14 cellular contexts compared by ENCODE assay signal in genomic region chr13:35892837-35893814, GRCh38.
A peak's percentile ranks its signal among the peaks of the same experiment; 100 is the strongest.
DNase-seq lines count a peak whose midpoint lies in the region; ATAC-seq, FAIRE-seq and TF ChIP-seq lines count a peak whose summit lies in the region.
"Had no signal": no experiment of that assay in that cellular context is flagged by ENCODE, and none has a peak within 500 bp of the region (broad histone marks: within the 10 kb centered on the region; RNA-seq: fewer than 3 reads in every experiment).

No MANE protein-coding gene starts in this region.

- peak overlapping the region; percentile 29; the same call in 1 of the 2 replicates for H2BK20ac ChIP-seq in H1 (ENCODE audit: low read length)

- TF ChIP-seq EP300 in HepG2 (IDR thresholded peaks at IDR 0.05; ENCODE audit: low read depth in 2 of 2, low read length in 2 of 2) = no peak
- no peak for TF ChIP-seq EP300 in HepG2 (CRISPR knock-in tag; IDR thresholded peaks at IDR 0.05; ENCODE audit: borderline replicate concordance)
- TF ChIP-seq EP300 in H1 (IDR thresholded peaks at IDR 0.05; ENCODE audit: borderline replicate concordance in 1 of 2, low read depth in 2 of 2, low read length in 2 of 2) = no peak

- H2BK15ac ChIP-seq in H1 (ENCODE audit: low read length) = no peak overlapping the region

- H3K4me1 ChIP-seq in liver (ENCODE audit: control insufficient read depth in 4 of 4, insufficient read depth in 4 of 4, low read length in 3 of 4) (peaks cover 0 to 25% (median 16%) of the 10 kb centered on the region in 4 donors), HepG2 (ENCODE audit: insufficient read depth, low read length) (no peaks in the 10 kb centered on the region), H1 (replicated peaks in 1 of 4; ENCODE audit: control insufficient read depth in 3 of 4, insufficient read depth in 4 of 4, low read length in 3 of 4) (peaks cover 0 to 3% (median 1%) of the 10 kb centered on the region in 4 experiments; a peak in 3 of 7 replicates)
- H3K4me1 ChIP-seq in CD4-positive, alpha-beta memory T cell (ENCODE audit: insufficient read depth, low read length) = no peaks in the 10 kb centered on the region
- H3K4me1 ChIP-seq: HAP-1 had no signal

- H3K4me3 ChIP-seq in liver (ENCODE audit: low read depth in 1 of 3, low read length in 3 of 3) (peak overlapping the region in 2 of 3 donors; percentile 3 to 47), HepG2 (replicated peaks in 1 of 3; ENCODE audit: insufficient read depth in 1 of 3, low read depth in 2 of 3, low read length in 3 of 3) (no peak overlapping the region), H1 (ENCODE audit: extremely low read depth in 1 of 4, insufficient read depth in 2 of 4, low read depth in 3 of 4, low read length in 4 of 4) (no peak overlapping the region)
- H3K4me3 ChIP-seq in CD4-positive, alpha-beta memory T cell (ENCODE audit: low read length in 2 of 2) = no peak overlapping the region
- H3K4me3 ChIP-seq: GM12878, HAP-1 had no signal

- H4K91ac ChIP-seq in H1 (replicated peaks; ENCODE audit: insufficient read length, low read length) = no peak overlapping the region

- H2AK5ac ChIP-seq in H1 (ENCODE audit: low read depth, low read length) = no peak overlapping the region

- no peak for TF ChIP-seq POLR2A in HepG2 (IDR thresholded peaks at IDR 0.05; ENCODE audit: insufficient read depth in 1 of 2, low read depth in 2 of 2, low read length in 2 of 2)
- no peak for TF ChIP-seq POLR2A in H1 (IDR thresholded peaks at IDR 0.05; ENCODE audit: control extremely low read depth in 1 of 2, low read depth in 2 of 2, low read length in 2 of 2)

- H4K20me1 ChIP-seq in HepG2 (ENCODE audit: insufficient read depth, low read length) (no peaks in the 10 kb centered on the region), H1 (replicated peaks in 1 of 2; ENCODE audit: control insufficient read depth in 1 of 2, insufficient read depth in 2 of 2, low read length in 2 of 2) (no peaks in the 10 kb centered on the region)

- BruUV-seq in HepG2 (replicated peaks; lab: Mats Ljungman, UMichigan) = no TSS peak

- no peak overlapping the region for H3K4me2 ChIP-seq in HepG2 (ENCODE audit: low read depth, low read length)
- no peak overlapping the region for H3K4me2 ChIP-seq in H1 (ENCODE audit: insufficient read depth in 1 of 2, low read depth in 2 of 2, low read length in 2 of 2)

- no peaks in the 10 kb centered on the region for H3K23me2 ChIP-seq in H1 (ENCODE audit: low read depth, low read length)

- H3K9me3 ChIP-seq in liver (ENCODE audit: control insufficient read depth in 4 of 4, low read length in 3 of 4) (no peaks in the 10 kb centered on the region), HepG2 (ENCODE audit: low read length) (no peaks in the 10 kb centered on the region), H1 (ENCODE audit: insufficient read depth in 2 of 2, low read depth in 1 of 2, low read length in 1 of 2) (no peaks in the 10 kb centered on the region)
- no peaks in the 10 kb centered on the region for H3K9me3 ChIP-seq in CD4-positive, alpha-beta memory T cell (ENCODE audit: control insufficient read depth in 1 of 2, low read length in 2 of 2)
- H3K9me3 ChIP-seq: HAP-1 had no signal

- H3K9me3 Mint-ChIP-seq in CD4-positive, alpha-beta memory T cell = peaks cover 0 to 5% (median 0%) of the 10 kb centered on the region in 8 donors
- H3K9me3 Mint-ChIP-seq: CD4-positive, alpha-beta T cell had no signal

- 32% methylated on average over 6 of the region's 6 CpGs for WGBS in liver
- 17% methylated on average over 6 of the region's 6 CpGs for WGBS in HepG2 (ENCODE audit: low lambda C conversion rate)
- WGBS in H1 (ENCODE audit: extremely low coverage in 1 of 2, insufficient coverage in 1 of 2, insufficient read length in 1 of 2, insufficient replicate concordance in 2 of 2, low coverage in 1 of 2, low lambda C conversion rate in 2 of 2, missing lambda C conversion rate in 1 of 2), 2 experiments = 87% methylated on average over 6 of the region's 6 CpGs; no CpG with 5 or more reads in 1 of the 2 experiments

- H3K4ac ChIP-seq in H1 (replicated peaks; ENCODE audit: insufficient read length, low read depth, low read length) = no peak overlapping the region

- POLR2A ChIA-PET in HepG2 (lab: Yijun Ruan, JAX) = no interaction called here
- POLR2A ChIA-PET in H1 (lab: Charles Lee; ENCODE audit: partially characterized antibody) = no interaction called here
- POLR2A ChIA-PET in CD4-positive, alpha-beta memory T cell (lab: Charles Lee; ENCODE audit: partially characterized antibody) = no interaction called here

- H3K27ac ChIP-seq in liver (ENCODE audit: low read depth in 1 of 2, low read length in 2 of 2) (no peak overlapping the region), HepG2 (ENCODE audit: extremely low read length, insufficient read depth, low read length) (no peak overlapping the region), H1 (ENCODE audit: low read depth, low read length) (no peak overlapping the region)
- H3K27ac ChIP-seq in CD4-positive, alpha-beta memory T cell (ENCODE audit: low read depth, low read length) = no peak overlapping the region

- H2AFZ ChIP-seq in HepG2 (ENCODE audit: low read length) = no peak overlapping the region
- no peak overlapping the region for H2AFZ ChIP-seq in H1 (ENCODE audit: low read length)

- H2BK5ac ChIP-seq in H1 (ENCODE audit: low read depth, low read length) = no peak overlapping the region

- H2BK120ac ChIP-seq in H1 (replicated peaks; ENCODE audit: low read depth, low read length) = no peak overlapping the region

- no peaks in the 10 kb centered on the region for H3K27me3 ChIP-seq in liver (ENCODE audit: control insufficient read depth in 4 of 4, insufficient read depth in 4 of 4, low read length in 3 of 4)
- H3K27me3 ChIP-seq in HepG2 (ENCODE audit: control insufficient read depth in 1 of 2, insufficient read depth in 2 of 2, low read length in 2 of 2) = no peaks in the 10 kb centered on the region; a peak in 1 of 5 replicates
- no peaks in the 10 kb centered on the region for H3K27me3 ChIP-seq in H1 (replicated peaks in 1 of 4; ENCODE audit: control insufficient read depth in 3 of 4, extremely low read depth in 1 of 4, insufficient read depth in 3 of 4, low read length in 3 of 4)
- no peaks in the 10 kb centered on the region for H3K27me3 ChIP-seq in CD4-positive, alpha-beta memory T cell (ENCODE audit: insufficient read depth, low read length)

- intact Hi-C loops in HepG2 (cut with micrococcal nuclease; ENCODE audit: unreplicated experiment) = no loop called here
- intact Hi-C loops in CD4-positive, alpha-beta memory T cell (cut with micrococcal nuclease) = no loop called here

- no peak overlapping the region for H3K56ac ChIP-seq in H1 (replicated peaks; ENCODE audit: insufficient read length, low read depth, low read length)

- no peak for TF ChIP-seq CTCF in liver (IDR thresholded peaks at IDR 0.05; ENCODE audit: low read depth, low read length, missing input control)
- no peak for TF ChIP-seq CTCF in HepG2 (CRISPR knock-in tag; IDR thresholded peaks at IDR 0.05)
- TF ChIP-seq CTCF in H1 (IDR thresholded peaks at IDR 0.05; ENCODE audit: control extremely low read depth in 1 of 3, insufficient read depth in 1 of 3, low read depth in 1 of 3, low read length in 3 of 3) = no peak

- no peak overlapping the region for H3K27ac Mint-ChIP-seq in CD4-positive, alpha-beta memory T cell
- H3K27ac Mint-ChIP-seq: CD4-positive, alpha-beta T cell had no signal

- H3K18ac ChIP-seq in H1 (ENCODE audit: extremely low read depth, low read length) = no peak overlapping the region

- H2BK12ac ChIP-seq in H1 (ENCODE audit: low read depth, low read length) = no peak overlapping the region

- no peaks in the 10 kb centered on the region for H3K36me3 Mint-ChIP-seq in CD4-positive, alpha-beta memory T cell

- CTCF ChIA-PET in HepG2 (lab: Yijun Ruan, JAX; ENCODE audit: low intra/inter-chr PET ratio, low total read pairs) (no interaction called here), H1 (lab: Charles Lee; ENCODE audit: partially characterized antibody) (interaction anchor here (1.1 to 2.3 kb wide), 2 partner anchors 11 to 35 kb away, joined by 3 to 6 read pairs; no protein-coding TSS in a partner anchor)
- CTCF ChIA-PET in CD4-positive, alpha-beta memory T cell (lab: Charles Lee; ENCODE audit: partially characterized antibody) = no interaction called here

- H4K5ac ChIP-seq in H1 (ENCODE audit: insufficient read length, low read depth, low read length) = no peak overlapping the region

- H3K9ac ChIP-seq in liver (ENCODE audit: low read depth in 1 of 2, low read length in 2 of 2) (no peak overlapping the region), HepG2 (ENCODE audit: insufficient read depth, low read depth, low read length) (no peak overlapping the region), H1 (replicated peaks in 1 of 4; ENCODE audit: extremely low read depth in 1 of 4, low read depth in 3 of 4, low read length in 3 of 4) (no peak overlapping the region)

- no peaks in the 10 kb centered on the region for H3K4me1 Mint-ChIP-seq in CD4-positive, alpha-beta memory T cell

- no peak overlapping the region for H3K14ac ChIP-seq in H1 (ENCODE audit: insufficient read length)

- no peak for FAIRE-seq in HepG2 (lab: Jason Lieb, UNC)
- no peak for FAIRE-seq in H1 (lab: Jason Lieb, UNC)
- FAIRE-seq: GM12878 had no signal

- ATAC-seq in HepG2 (no peak), left lobe of liver (peak; percentile 90), GM18867 (IDR thresholded peaks at IDR 0.05; ENCODE audit: unreplicated experiment) (no peak)
- ATAC-seq: GM12878 had no signal

- DNase-seq in HepG2 (ENCODE audit: low spot score) (no peak), H1 (ENCODE audit: low read depth in 1 of 2, low spot score in 2 of 2) (peak in 1 of 2 experiments; percentile 31), left lobe of liver (ENCODE audit: low spot score) (no peak), islet precursor cell (no peak)
- no peak for DNase-seq in CD4-positive, alpha-beta memory T cell
- DNase-seq: 8988T; C1 segment of cervical spinal cord; CD4-positive, alpha-beta T cell; DMS79; GOT3 had no signal

- H3K23ac ChIP-seq in H1 (ENCODE audit: insufficient read length) = no peak overlapping the region

- H3K79me2 ChIP-seq in HepG2 (ENCODE audit: insufficient read depth, low read length) (no peaks in the 10 kb centered on the region), H1 (ENCODE audit: control insufficient read depth in 1 of 2, insufficient read depth in 2 of 2, low read length in 2 of 2) (no peaks in the 10 kb centered on the region)

- H3K27me3 Mint-ChIP-seq in CD4-positive, alpha-beta memory T cell = peaks cover 0 to 1% of the 10 kb centered on the region in 2 donors
- H3K27me3 Mint-ChIP-seq: CD4-positive, alpha-beta T cell had no signal

- H3K36me3 ChIP-seq in liver (ENCODE audit: control insufficient read depth in 4 of 4, insufficient read depth in 3 of 4, low read depth in 1 of 4, low read length in 3 of 4) (no peaks in the 10 kb centered on the region), HepG2 (replicated peaks in 1 of 2; ENCODE audit: control insufficient read depth in 1 of 2, insufficient read depth in 2 of 2, low read length in 2 of 2) (no peaks in the 10 kb centered on the region), H1 (ENCODE audit: control insufficient read depth in 2 of 4, insufficient read depth in 4 of 4, low read length in 3 of 4) (no peaks in the 10 kb centered on the region)
- H3K36me3 ChIP-seq in CD4-positive, alpha-beta memory T cell (ENCODE audit: insufficient read depth, low read length) = no peaks in the 10 kb centered on the region
- H3K36me3 ChIP-seq: HAP-1 had no signal

- H4K8ac ChIP-seq in H1 (ENCODE audit: extremely low read depth, insufficient read depth, low read length) = no peak overlapping the region

- no peaks in the 10 kb centered on the region for H3K79me1 ChIP-seq in H1 (ENCODE audit: low read depth, low read length)

- in situ Hi-C loops in HepG2 (cut with HindIII; ENCODE audit: extremely low pct_ligation_motif_present, low pct_unique_long_range_greater_than_20kb) = no loop called here

- no peak overlapping the region for H3K4me3 Mint-ChIP-seq in CD4-positive, alpha-beta memory T cell
- H3K4me3 Mint-ChIP-seq: CD4-positive, alpha-beta T cell had no signal

- TF ChIP-seq RAD21 in liver (IDR thresholded peaks at IDR 0.05) = no peak
- no peak for TF ChIP-seq RAD21 in HepG2 (CRISPR knock-in tag; IDR thresholded peaks at IDR 0.05)
- TF ChIP-seq RAD21 in H1 (IDR thresholded peaks at IDR 0.05 in 1 of 2, conservative IDR thresholded peaks at IDR 0.05 in 1 of 2; ENCODE audit: low read depth in 2 of 2, low read length in 2 of 2) = no peak

Comparison
In these comparisons a context has a peak if more than half of its experiments do, and no peak if none do; other contexts are left out.
1. H3K4me3 ChIP-seq: peak in liver (2 of 3); none in HepG2 (0 of 3), H1 (0 of 4) and CD4-positive, alpha-beta memory T cell (0 of 2).